34 cellular contexts compared by ENCODE assay signal in genomic region chr3:39463269-39463668, GRCh38. TPM values are rescaled to one million over a fixed set of nuclear protein-coding genes. Genes with fewer than 3 reads are reported as not detected.
"Had no signal": no experiment of that assay in that cellular context is flagged by ENCODE, and none has a peak within 500 bp of the region (broad histone marks: within the 10 kb centered on the region; RNA-seq: fewer than 3 reads in every experiment).

No MANE protein-coding gene starts in this region.

- FAIRE-seq: bronchial epithelial cell had no signal

- H3K4me1 ChIP-seq: esophagus muscularis mucosa, gastroesophageal sphincter, left lung, lower lobe of right lung, stomach, uterus had no signal

- H3K27me3 ChIP-seq: left lung, uterus had no signal

- H3K9me3 ChIP-seq: esophagus muscularis mucosa, gastroesophageal sphincter, left lung, lower lobe of right lung, SK-N-SH, stomach, thoracic aorta, uterus had no signal

- H3K27ac Mint-ChIP-seq: activated CD4-positive, alpha-beta memory T cell treated with anti-CD3 and anti-CD28 coated beads, Interleukin-2, amount 10 ng/mL, durations not matched to agents 7 days and 5 days; activated CD4-positive, alpha-beta T cell treated with anti-CD3 and anti-CD28 coated beads, Interleukin-2, amount 10 ng/mL, durations not matched to agents 7 days and 5 days; activated naive CD8-positive, alpha-beta T cell treated with anti-CD3 and anti-CD28 coated beads, Interleukin-2, amount 50 U/mL, for 24 hours; activated T-helper 17 cell treated with anti-CD3 and anti-CD28 coated beads, Interleukin-2, amount 50 U/mL, for 72 hours; natural killer cell; neural progenitor cell; stimulated activated naive B cell treated with anti-CD40 and anti-IgM and Interleukin-4, amounts not matched to agents 10 μg/mL and 1 μg/mL and 100 μg/mL, for 72 hours; T-helper 17 cell had no signal

- H3K9ac ChIP-seq: neural progenitor cell, SK-N-SH had no signal

- H3K9me3 Mint-ChIP-seq: activated CD4-positive, alpha-beta memory T cell treated with anti-CD3 and anti-CD28 coated beads, Interleukin-2, amount 10 ng/mL, durations not matched to agents 7 days and 5 days; activated CD4-positive, alpha-beta T cell treated with anti-CD3 and anti-CD28 coated beads, Interleukin-2, amount 10 ng/mL, durations not matched to agents 7 days and 5 days; activated naive CD8-positive, alpha-beta T cell treated with anti-CD3 and anti-CD28 coated beads, Interleukin-2, amount 50 U/mL, for 24 hours; activated T-cell treated with anti-CD3 and anti-CD28 coated beads, Interleukin-2, amount 50 U/mL, for 4 hours; activated T-helper 17 cell treated with anti-CD3 and anti-CD28 coated beads, Interleukin-2, amount 50 U/mL, for 72 hours; natural killer cell; neural progenitor cell had no signal

- H3K36me3 ChIP-seq: esophagus muscularis mucosa, gastroesophageal sphincter, left lung, lower lobe of right lung, neural progenitor cell, stomach, thoracic aorta, uterus had no signal

- H3K27ac ChIP-seq: esophagus muscularis mucosa, gastroesophageal sphincter, left lung, lower lobe of right lung, neural progenitor cell, stomach, thoracic aorta had no signal

- DNase-seq: activated CD4-positive, alpha-beta memory T cell treated with anti-CD3 and anti-CD28 coated beads, Interleukin-2, amount 10 ng/mL, durations not matched to agents 7 days and 5 days; activated CD4-positive, alpha-beta T cell treated with anti-CD3 and anti-CD28 coated beads, Interleukin-2, amount 10 ng/mL, durations not matched to agents 7 days and 5 days; activated CD4-positive, CD25-positive, alpha-beta regulatory T cell treated with anti-CD3 and anti-CD28 coated beads, Interleukin-2, amount 50 U/mL, for 72 hours; activated CD8-positive, alpha-beta memory T cell treated with anti-CD3 and anti-CD28 coated beads, Interleukin-2, amount 50 U/mL, for 48 hours; activated gamma-delta T cell treated with Interleukin-2 at 50 U/mL for 16 hours; activated naive CD4-positive, alpha-beta T cell treated with anti-CD3 and anti-CD28 coated beads, Interleukin-2, amount 50 U/mL, for 16 hours; activated naive CD8-positive, alpha-beta T cell treated with anti-CD3 and anti-CD28 coated beads, Interleukin-2, amount 50 U/mL, for 24 hours; activated T-cell treated with anti-CD3 and anti-CD28 coated beads, Interleukin-2, amount 50 U/mL, for 4 hours; anterior cingulate cortex; cortex of kidney; head of caudate nucleus; kidney glomerular epithelial cell; left lung; lower lobe of right lung; mesenchymal stem cell; natural killer cell; occipital lobe; right cardiac atrium; SK-N-SH; stimulated activated CD4-positive, alpha-beta T cell treated with anti-CD3 and anti-CD28 coated beads, Interleukin-15, amount 100 ng/mL, for 24 hours; stimulated activated CD4-positive, alpha-beta T cell treated with anti-CD3 and anti-CD28 coated beads, Interleukin-2, amount 100 ng/mL, for 24 hours; stimulated activated naive B cell treated with anti-CD40 and anti-IgM and Interleukin-4, amounts not matched to agents 10 μg/mL and 1 μg/mL and 100 μg/mL, for 72 hours; stomach; SW 1271; T-helper 17 cell; T1000; trophoblast cell; uterus had no signal

- H3K9me2 ChIP-seq: SK-N-SH had no signal

- H2AFZ ChIP-seq: neural progenitor cell had no signal

- H3K36me3 Mint-ChIP-seq: natural killer cell; neural progenitor cell; stimulated activated naive B cell treated with anti-CD40 and anti-IgM and Interleukin-4, amounts not matched to agents 10 μg/mL and 1 μg/mL and 100 μg/mL, for 72 hours had no signal

- H3K4me3 ChIP-seq: esophagus muscularis mucosa, gastroesophageal sphincter, left lung, lower lobe of right lung, neural progenitor cell, stomach, thoracic aorta, uterus had no signal

- H3K4me3 Mint-ChIP-seq: activated CD4-positive, alpha-beta memory T cell treated with anti-CD3 and anti-CD28 coated beads, Interleukin-2, amount 10 ng/mL, durations not matched to agents 7 days and 5 days; activated CD4-positive, alpha-beta T cell treated with anti-CD3 and anti-CD28 coated beads, Interleukin-2, amount 10 ng/mL, durations not matched to agents 7 days and 5 days; activated naive CD8-positive, alpha-beta T cell treated with anti-CD3 and anti-CD28 coated beads, Interleukin-2, amount 50 U/mL, for 24 hours; activated T-cell treated with anti-CD3 and anti-CD28 coated beads, Interleukin-2, amount 50 U/mL, for 4 hours; activated T-helper 17 cell treated with anti-CD3 and anti-CD28 coated beads, Interleukin-2, amount 50 U/mL, for 72 hours; natural killer cell; neural progenitor cell; stimulated activated naive B cell treated with anti-CD40 and anti-IgM and Interleukin-4, amounts not matched to agents 10 μg/mL and 1 μg/mL and 100 μg/mL, for 72 hours; T-helper 17 cell had no signal

- H3K4me1 Mint-ChIP-seq: activated CD4-positive, alpha-beta memory T cell treated with anti-CD3 and anti-CD28 coated beads, Interleukin-2, amount 10 ng/mL, durations not matched to agents 7 days and 5 days; activated CD4-positive, alpha-beta T cell treated with anti-CD3 and anti-CD28 coated beads, Interleukin-2, amount 10 ng/mL, durations not matched to agents 7 days and 5 days; activated naive CD8-positive, alpha-beta T cell treated with anti-CD3 and anti-CD28 coated beads, Interleukin-2, amount 50 U/mL, for 24 hours; activated T-helper 17 cell treated with anti-CD3 and anti-CD28 coated beads, Interleukin-2, amount 50 U/mL, for 72 hours; natural killer cell; neural progenitor cell; stimulated activated naive B cell treated with anti-CD40 and anti-IgM and Interleukin-4, amounts not matched to agents 10 μg/mL and 1 μg/mL and 100 μg/mL, for 72 hours; T-helper 17 cell had no signal

- H3K4me2 ChIP-seq: neural progenitor cell, SK-N-SH had no signal

RNA-seq across cellular contexts. Expression of gene MOBP, which starts 4.2 kb away (rescaled TPM):
- total RNA-seq: activated CD4-positive, alpha-beta memory T cell treated with anti-CD3 and anti-CD28 coated beads, Interleukin-2, amount 10 ng/mL, durations not matched to agents 7 days and 5 days; activated CD4-positive, alpha-beta T cell treated with anti-CD3 and anti-CD28 coated beads, Interleukin-2, amount 10 ng/mL, durations not matched to agents 7 days and 5 days; activated T-cell treated with anti-CD3 and anti-CD28 coated beads, Interleukin-2, amount 50 U/mL, for 4 hours; activated T-helper 17 cell treated with anti-CD3 and anti-CD28 coated beads, Interleukin-2, amount 50 U/mL, for 72 hours; bronchial epithelial cell; esophagus muscularis mucosa; natural killer cell; T-helper 17 cell; thoracic aorta had no signal
